20 cellular contexts compared by ENCODE assay signal in genomic region chr11:85769758-85770157, GRCh38. TPM values are rescaled to one million over a fixed set of nuclear protein-coding genes. Genes with fewer than 3 reads are reported as not detected.
DNase-seq lines count a peak whose midpoint lies in the region; ATAC-seq and TF ChIP-seq lines count a peak whose summit lies in the region.
"Had no signal": no experiment of that assay in that cellular context is flagged by ENCODE, and none has a peak within 500 bp of the region (broad histone marks: within the 10 kb centered on the region; RNA-seq: fewer than 3 reads in every experiment).

No MANE protein-coding gene starts in this region.

- H3K36me3 ChIP-seq in IMR-90 (ENCODE audit: control insufficient read depth, insufficient read depth, low read length), result peaks cover 3% of the 10 kb centered on the region; the same call in 1 of the 2 replicates
- H3K36me3 ChIP-seq in heart left ventricle, result no peaks in the 10 kb centered on the region
- H3K36me3 ChIP-seq: BE2C had no signal

- TF ChIP-seq RAD21 in IMR-90 (IDR thresholded peaks at IDR 0.05; ENCODE audit: low read length), result no peak

- no TSS peak for BruUV-seq in IMR-90 (replicated peaks; lab: Mats Ljungman, UMichigan)

- H3K27ac ChIP-seq in IMR-90 (ENCODE audit: insufficient read depth, low read length), result no peak overlapping the region
- no peak overlapping the region for H3K27ac ChIP-seq in heart left ventricle

- no peak overlapping the region for H3K4ac ChIP-seq in IMR-90 (ENCODE audit: low read depth, low read length)

- H4K5ac ChIP-seq in IMR-90 (ENCODE audit: low read depth, low read length), result no peak overlapping the region

- no peak for ATAC-seq in IMR-90 (ENCODE audit: low read depth)
- peak in 2 of 3 donors; percentile 49 to 62 for ATAC-seq in natural killer cell
- no peak for ATAC-seq in heart left ventricle
- ATAC-seq: GM23338, PC-3, SK-N-SH treated with all-trans-retinoic acid at 6 μM for 48 hours had no signal

- 100% methylated on average over 1 of the region's 5 CpGs; no CpG with 5 or more reads in 1 of the 2 experiments for WGBS in IMR-90 (ENCODE audit: extremely low coverage in 2 of 2, insufficient read length in 1 of 2), 2 experiments
- WGBS in heart left ventricle, 4 donors, result 94 to 98% (median 96%) methylated on average over 5 of the region's 5 CpGs

- no peak overlapping the region for H2AK9ac ChIP-seq in IMR-90 (replicated peaks; ENCODE audit: low read depth, low read length, poor library complexity)

- H3K56ac ChIP-seq in IMR-90 (ENCODE audit: extremely low read depth, insufficient read depth, low read length), result no peak overlapping the region

- H3K79me1 ChIP-seq in IMR-90 (ENCODE audit: low read depth in 1 of 2, low read length in 2 of 2), result peaks cover 20 to 28% of the 10 kb centered on the region in 2 experiments

- H3K36me3 Mint-ChIP-seq in activated T-helper 1 cell treated with anti-CD3 and anti-CD28 coated beads, Interleukin-12 subunit alpha, Interleukin-12 subunit beta, Interleukin-2, Interleukin-4 antibody, amounts not matched to agents 30 ng/mL and 10 ng/mL and 1 ng/mL, durations not matched to agents 14 hours and 24 hours and 36 hours (ENCODE audit: low read depth), result peaks cover 34% of the 10 kb centered on the region
- no peaks in the 10 kb centered on the region for H3K36me3 Mint-ChIP-seq in natural killer cell

- no peak overlapping the region for H2AFZ ChIP-seq in IMR-90 (replicated peaks; ENCODE audit: low read length, poor library complexity)
- H2AFZ ChIP-seq: GM23338 had no signal

- no peak for TF ChIP-seq POLR2A in IMR-90 (IDR thresholded peaks at IDR 0.05; ENCODE audit: low read depth, low read length)
- no peak for TF ChIP-seq POLR2A in heart left ventricle (IDR thresholded peaks at IDR 0.05)

- peaks cover 71% of the 10 kb centered on the region for H3K4me1 Mint-ChIP-seq in activated T-helper 1 cell treated with anti-CD3 and anti-CD28 coated beads, Interleukin-12 subunit alpha, Interleukin-12 subunit beta, Interleukin-2, Interleukin-4 antibody, amounts not matched to agents 30 ng/mL and 10 ng/mL and 1 ng/mL, durations not matched to agents 14 hours and 24 hours and 36 hours (ENCODE audit: low read depth)
- H3K4me1 Mint-ChIP-seq in natural killer cell, result peaks cover 75 to 85% of the 10 kb centered on the region in 2 donors

- H3K27ac Mint-ChIP-seq in activated T-helper 1 cell treated with anti-CD3 and anti-CD28 coated beads, Interleukin-12 subunit alpha, Interleukin-12 subunit beta, Interleukin-2, Interleukin-4 antibody, amounts not matched to agents 30 ng/mL and 10 ng/mL and 1 ng/mL, durations not matched to agents 14 hours and 24 hours and 36 hours, result peak overlapping the region; percentile 9
- peak overlapping the region; percentile 62 to 83 for H3K27ac Mint-ChIP-seq in natural killer cell
- H3K27ac Mint-ChIP-seq: CD4-positive, CD25-positive, alpha-beta regulatory T cell; GM23338 had no signal

- no peak overlapping the region for H2BK5ac ChIP-seq in IMR-90 (ENCODE audit: low read depth, low read length, poor library complexity, severe bottlenecking)

- H2BK120ac ChIP-seq in IMR-90 (ENCODE audit: low read depth, low read length), result no peak overlapping the region

- no peak overlapping the region for H3K14ac ChIP-seq in IMR-90 (replicated peaks; ENCODE audit: low read depth, low read length)

- H3K23ac ChIP-seq in IMR-90 (ENCODE audit: low read depth, low read length), result no peak overlapping the region

- intact Hi-C loops in IMR-90 (cut with micrococcal nuclease) (no loop called here), natural killer cell (cut with micrococcal nuclease) (no loop called here), heart left ventricle (cut with DNase I) (no loop called here)
- intact Hi-C loops in activated T-helper 1 cell treated with anti-CD3 and anti-CD28 coated beads, Interleukin-12 subunit alpha, Interleukin-12 subunit beta, Interleukin-2, Interleukin-4 antibody, amounts not matched to agents 30 ng/mL and 10 ng/mL and 1 ng/mL, durations not matched to agents 14 hours and 24 hours and 36 hours (cut with micrococcal nuclease), result loop anchor here (5.0 kb wide), 2 partner anchors 67 to 448 kb away; no protein-coding TSS in a partner anchor

- no peak overlapping the region for H2BK20ac ChIP-seq in IMR-90 (ENCODE audit: low read depth, low read length)

- peak overlapping the region; percentile 44; the same call in 1 of the 2 replicates for H2AK5ac ChIP-seq in IMR-90 (ENCODE audit: low read depth, low read length)

- H3K4me3 ChIP-seq in IMR-90 (ENCODE audit: insufficient read depth, low read depth, low read length) (no peak overlapping the region), heart left ventricle (no peak overlapping the region)
- H3K4me3 ChIP-seq: GM23338 had no signal

- H2BK15ac ChIP-seq in IMR-90 (ENCODE audit: low read depth, low read length), result no peak overlapping the region

- no peak overlapping the region for H4K91ac ChIP-seq in IMR-90 (ENCODE audit: insufficient read depth, low read depth, low read length)

- H4K8ac ChIP-seq in IMR-90 (ENCODE audit: low read depth in 2 of 2, low read length in 2 of 2), result no peak overlapping the region

- POLR2A ChIA-PET in IMR-90 (lab: Charles Lee; ENCODE audit: unreplicated experiment), result no interaction called here

- dilution Hi-C loops in IMR-90 (cut with HindIII; ENCODE audit: low sequenced_read_pairs, unreplicated experiment), result no loop called here

- TF ChIP-seq CTCF in IMR-90 (conservative IDR thresholded peaks at IDR 0.05; ENCODE audit: low read depth, low read length) (no peak), natural killer cell (IDR thresholded peaks at IDR 0.05) (no peak), heart left ventricle (IDR thresholded peaks at IDR 0.05) (no peak)

- no peak overlapping the region for H3K9ac ChIP-seq in IMR-90 (ENCODE audit: low read depth, low read length)

- H3K27me3 ChIP-seq in IMR-90 (ENCODE audit: control insufficient read depth, insufficient read depth, low read length) (no peaks in the 10 kb centered on the region), heart left ventricle (no peaks in the 10 kb centered on the region)
- H3K27me3 ChIP-seq: BE2C had no signal

- peaks cover 23% of the 10 kb centered on the region for H3K4me1 ChIP-seq in IMR-90 (ENCODE audit: control insufficient read depth, insufficient read depth, low read length)
- H3K4me1 ChIP-seq in heart left ventricle, result peaks cover 0 to 13% (median 0%) of the 10 kb centered on the region in 12 donors
- H3K4me1 ChIP-seq: BE2C had no signal

- H3K4me2 ChIP-seq in IMR-90 (ENCODE audit: low read depth, low read length), result no peak overlapping the region
- H3K4me2 ChIP-seq: GM23338 had no signal

- no peak overlapping the region for H3K18ac ChIP-seq in IMR-90 (ENCODE audit: low read depth, low read length)

- H3K9me3 ChIP-seq in IMR-90 (ENCODE audit: control insufficient read depth, insufficient read depth, low read length), result peaks cover 8% of the 10 kb centered on the region; the same call in 1 of the 2 replicates
- H3K9me3 ChIP-seq in heart left ventricle, result peaks cover 0 to 9% (median 0%) of the 10 kb centered on the region in 12 donors
- H3K9me3 ChIP-seq: BE2C had no signal

- H3K4me3 Mint-ChIP-seq in activated T-helper 1 cell treated with anti-CD3 and anti-CD28 coated beads, Interleukin-12 subunit alpha, Interleukin-12 subunit beta, Interleukin-2, Interleukin-4 antibody, amounts not matched to agents 30 ng/mL and 10 ng/mL and 1 ng/mL, durations not matched to agents 14 hours and 24 hours and 36 hours, result no peak overlapping the region
- no peak overlapping the region for H3K4me3 Mint-ChIP-seq in natural killer cell
- H3K4me3 Mint-ChIP-seq: CD4-positive, CD25-positive, alpha-beta regulatory T cell; GM23338 had no signal

- no peaks in the 10 kb centered on the region for H4K20me1 ChIP-seq in IMR-90 (ENCODE audit: insufficient read depth, low read length)

- in situ Hi-C loops in IMR-90 (cut with MboI; ENCODE audit: low sequenced_read_pairs), result no loop called here

- CTCF ChIA-PET in IMR-90 (lab: Yijun Ruan, JAX), result no interaction called here

- peaks cover 14% of the 10 kb centered on the region for H3K9me3 Mint-ChIP-seq in activated T-helper 1 cell treated with anti-CD3 and anti-CD28 coated beads, Interleukin-12 subunit alpha, Interleukin-12 subunit beta, Interleukin-2, Interleukin-4 antibody, amounts not matched to agents 30 ng/mL and 10 ng/mL and 1 ng/mL, durations not matched to agents 14 hours and 24 hours and 36 hours
- H3K9me3 Mint-ChIP-seq in natural killer cell, result no peaks in the 10 kb centered on the region

- H3K27me3 Mint-ChIP-seq in activated T-helper 1 cell treated with anti-CD3 and anti-CD28 coated beads, Interleukin-12 subunit alpha, Interleukin-12 subunit beta, Interleukin-2, Interleukin-4 antibody, amounts not matched to agents 30 ng/mL and 10 ng/mL and 1 ng/mL, durations not matched to agents 14 hours and 24 hours and 36 hours (ENCODE audit: insufficient read depth), result no peaks in the 10 kb centered on the region
- H3K27me3 Mint-ChIP-seq in natural killer cell (ENCODE audit: low read depth in 2 of 2), result no peaks in the 10 kb centered on the region
- H3K27me3 Mint-ChIP-seq: CD4-positive, CD25-positive, alpha-beta regulatory T cell had no signal

- H3K9me1 ChIP-seq in IMR-90 (ENCODE audit: insufficient read depth, low read length), result peaks cover 11% of the 10 kb centered on the region; the same call in 1 of the 2 replicates

- DNase-seq in DMS 273 (lab: John Stamatoyannopoulos, UW; ENCODE audit: unreplicated experiment) (peak; percentile 40), IMR-90 (no peak), natural killer cell (no peak), NCI-H1436 treated with DMSO at 0.1 percent for 48 hours (lab: John Stamatoyannopoulos, UW) (no peak), heart left ventricle (no peak)
- DNase-seq in activated T-helper 1 cell treated with anti-CD3 and anti-CD28 coated beads, Interleukin-12 subunit alpha, Interleukin-12 subunit beta, Interleukin-2, Interleukin-4 antibody, amounts not matched to agents 30 ng/mL and 10 ng/mL and 1 ng/mL, durations not matched to agents 14 hours and 24 hours and 36 hours (ENCODE audit: low spot score), result no peak
- DNase-seq in NK-92 treated with Interleukin-12 subunit alpha and Interleukin-12 subunit beta, amount 100 ng/mL, for 24 hours (lab: John Stamatoyannopoulos, UW), result no peak
- DNase-seq: BE2C; CD4-positive, CD25-positive, alpha-beta regulatory T cell; DND-41; HCEC 1CT; MV-4-11; NCI-H1105 treated with DMSO at 0.1 percent for 48 hours; NCI-H1930; NCI-H524 treated with DMSO at 0.1 percent for 48 hours; PC-3; RPMI8226; SHP77 treated with DMSO at 0.1 percent for 48 hours had no signal

TF ChIP-seq in IMR-90, 13 proteins besides CTCF, POLR2A, EP300 and RAD21 (continues in another document):
- no peak for TF ChIP-seq BHLHE40 (IDR thresholded peaks at IDR 0.05; ENCODE audit: low read depth, low read length)

RNA-seq across cellular contexts. Expression of gene SYTL2, which starts 41.2 kb away (rescaled TPM):
- total RNA-seq in IMR-90 (2012; rRNA removed) (45.2 and 59.4 TPM in 2 replicates), natural killer cell (100 to 1,000 TPM; 116 to 237 (median 143) TPM), heart left ventricle (1 to 10 TPM; 2.2 to 9.5 (median 6.3) TPM)
- polyA plus RNA-seq in IMR-90 (2012; rRNA removed) (49.5 and 70.0 TPM in 2 replicates), heart left ventricle (1 to 10 TPM; 2.2 to 3.0 TPM)
- 13.7 and 35.1 TPM in 2 replicates for polyA plus RNA-seq in IMR-90 (2012; cell fraction: cytosol; rRNA removed)
- 31.2 and 414 TPM in 2 replicates for polyA plus RNA-seq in IMR-90 (2012; cell fraction: nucleus; rRNA removed; ENCODE audit: low replicate concordance)
- 37.1 and 38.7 TPM in 2 replicates for total RNA-seq in activated T-helper 1 cell treated with anti-CD3 and anti-CD28 coated beads, Interleukin-12 subunit alpha, Interleukin-12 subunit beta, Interleukin-2, Interleukin-4 antibody, amounts not matched to agents 30 ng/mL and 10 ng/mL and 1 ng/mL, durations not matched to agents 14 hours and 24 hours and 36 hours

Comparison
In these comparisons a context has a peak if more than half of its experiments do, and no peak if none do; other contexts are left out.
1. ATAC-seq: peak in natural killer cell (2 of 3); none in IMR-90 (single experiment) and heart left ventricle (0 of 4).